Comparison of ENCODE assay signal across 9 cellular contexts in the genomic region with DNA sequence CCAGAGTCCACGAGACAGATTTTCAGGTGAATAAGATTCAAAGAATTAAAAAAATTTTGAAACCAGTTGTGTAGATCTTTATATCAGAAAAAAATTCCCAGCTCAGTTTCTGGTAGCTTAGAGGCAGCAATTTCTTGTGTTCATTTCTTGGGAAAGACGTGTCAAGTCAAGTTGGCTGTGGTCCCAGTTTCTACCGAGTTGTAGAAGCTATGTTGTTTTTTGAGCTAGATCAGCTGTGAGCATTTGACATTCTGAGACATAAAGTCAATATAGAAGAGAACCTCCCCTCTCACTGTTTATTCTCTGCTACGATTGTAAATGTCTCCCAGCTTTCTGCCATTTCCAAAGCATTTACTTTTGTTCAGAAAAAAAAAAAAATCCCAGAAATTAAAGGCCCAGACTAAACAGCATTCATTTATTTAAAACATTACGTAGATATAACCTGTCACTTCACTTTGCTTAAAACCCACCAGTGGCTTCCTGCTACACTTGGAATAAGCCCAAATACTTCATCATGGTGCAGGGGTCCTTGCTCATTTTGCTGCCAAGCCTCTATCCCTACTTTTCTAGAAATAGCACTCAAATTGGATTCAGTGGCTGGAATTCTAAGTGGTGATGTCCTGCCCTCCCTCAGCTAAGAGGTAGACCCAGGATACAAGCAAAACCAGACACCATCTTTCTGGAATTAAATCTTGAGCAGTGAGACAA. TPM values are rescaled to one million over a fixed set of nuclear protein-coding genes. Genes with fewer than 3 reads are reported as not detected.
DNase-seq lines count a peak whose midpoint lies in the region.
"Had no signal": no experiment of that assay in that cellular context is flagged by ENCODE, and none has a peak within 500 bp of the region (broad histone marks: within the 10 kb centered on the region; RNA-seq: fewer than 3 reads in every experiment).

No MANE protein-coding gene starts in this region.

- peak; percentile 69 for DNase-seq in AG08396 (ENCODE audit: low spot score)
- DNase-seq in M059J (ENCODE audit: low read depth), result peak; percentile 91
- DNase-seq in dermis blood vessel endothelial cell, result peak; percentile 84
- DNase-seq in non-pigmented ciliary epithelial cell (ENCODE audit: low read depth), result peak; percentile 95
- no peak for DNase-seq in LoVo (ENCODE audit: low spot score)
- DNase-seq in islet precursor cell, result no peak
- no peak for DNase-seq in NCI-H187 (lab: John Stamatoyannopoulos, UW)
- no peak for DNase-seq in T-helper 1 cell
- DNase-seq: activated naive CD4-positive, alpha-beta T cell treated with Interleukin-2 at 50 U/mL for 16 hours had no signal

RNA-seq across cellular contexts. Expression of a gene that starts 20.6 kb away (rescaled TPM):
- total RNA-seq in M059J (2014; rRNA removed; shearing (Covaris generic)), result 44.9 and 75.8 TPM in 2 replicates
- total RNA-seq in dermis blood vessel endothelial cell, result 64.5 and 99.6 TPM in 2 replicates

Comparison
In these comparisons a context has a peak if more than half of its experiments do, and no peak if none do; other contexts are left out.
1. DNase-seq: peak in AG08396 (single experiment), M059J (single experiment), dermis blood vessel endothelial cell (single experiment) and non-pigmented ciliary epithelial cell (single experiment); none in LoVo (single experiment), islet precursor cell (single experiment), NCI-H187 (0 of 2) and T-helper 1 cell (0 of 5).